ENCODE assay signal across 1 cellular context in genomic region chr12:95974358-95974757, GRCh38.
A peak's percentile ranks its signal among the peaks of the same experiment; 100 is the strongest.
TF ChIP-seq lines count a peak whose summit lies in the region.

No MANE protein-coding gene starts in this region.

TF ChIP-seq in HepG2, 621 proteins besides CTCF, POLR2A, EP300 and RAD21 (continued from another document):
- TF ChIP-seq ZNF496 (CRISPR knock-in tag; IDR thresholded peaks at IDR 0.05; ENCODE audit: insufficient replicate concordance) (no peak), NR0B2 (CRISPR knock-in tag; IDR thresholded peaks at IDR 0.05) (no peak), ZSCAN20 (CRISPR knock-in tag; IDR thresholded peaks at IDR 0.05; ENCODE audit: borderline replicate concordance) (no peak), RERE (CRISPR knock-in tag; IDR thresholded peaks at IDR 0.05; ENCODE audit: low read depth) (peak; percentile 96), ZNF225 (CRISPR knock-in tag; IDR thresholded peaks at IDR 0.05) (no peak), TERF1 (CRISPR knock-in tag; IDR thresholded peaks at IDR 0.05) (no peak), POLR2G (IDR thresholded peaks at IDR 0.05; ENCODE audit: low read depth, low read length) (no peak), SOX13 (IDR thresholded peaks at IDR 0.05) (peak; percentile 62; the same call in 1 of the 2 replicates), SOX13 (CRISPR knock-in tag; conservative IDR thresholded peaks at IDR 0.05 in 1 of 2, IDR thresholded peaks at IDR 0.05 in 1 of 2) (peak in 1 of 2 experiments; percentile 95; a peak in 2 of 4 replicates), ZSCAN30 (CRISPR knock-in tag; IDR thresholded peaks at IDR 0.05) (no peak), SRSF4 (IDR thresholded peaks at IDR 0.05; ENCODE audit: low read depth, low read length, poor library complexity, severe bottlenecking) (no peak)
